22 cellular contexts compared by ENCODE assay signal in genomic region chr5:169218862-169219261, GRCh38.
DNase-seq lines count a peak whose midpoint lies in the region; TF ChIP-seq lines count a peak whose summit lies in the region.
"Had no signal": no experiment of that assay in that cellular context is flagged by ENCODE, and none has a peak within 500 bp of the region (broad histone marks: within the 10 kb centered on the region; RNA-seq: fewer than 3 reads in every experiment).

No MANE protein-coding gene starts in this region.

- TF ChIP-seq POLR2A in prostate gland (IDR thresholded peaks at IDR 0.05): no peak

- POLR2A ChIA-PET in HEK293 (lab: Yijun Ruan, JAX): no interaction called here

- H3K36me3 ChIP-seq in HEK293 (ENCODE audit: control insufficient read depth in 2 of 2, insufficient read depth in 1 of 2, low read length in 2 of 2) (no peaks in the 10 kb centered on the region), SJSA1 (no peaks in the 10 kb centered on the region), prostate gland (no peaks in the 10 kb centered on the region)
- H3K36me3 ChIP-seq: spleen had no signal

- intact Hi-C loops in prostate gland (cut with DNase I): no loop called here

- H3K27me3 ChIP-seq in SJSA1 (replicated peaks) (no peaks in the 10 kb centered on the region), prostate gland (replicated peaks; ENCODE audit: insufficient read depth) (no peaks in the 10 kb centered on the region)
- H3K27me3 ChIP-seq: spleen had no signal

- H3K27ac ChIP-seq in HEK293 (ENCODE audit: extremely low read depth, low read depth, low read length) (peak overlapping the region; percentile 38), SJSA1 (no peak overlapping the region), prostate gland (no peak overlapping the region)
- H3K27ac ChIP-seq: spleen had no signal

- peaks cover 26% of the 10 kb centered on the region for H3K4me1 ChIP-seq in HEK293 (ENCODE audit: control insufficient read depth, insufficient read depth, low read length)
- H3K4me1 ChIP-seq in SJSA1 (replicated peaks): peaks cover 29% of the 10 kb centered on the region
- H3K4me1 ChIP-seq in prostate gland (replicated peaks): no peaks in the 10 kb centered on the region
- H3K4me1 ChIP-seq: spleen had no signal

- H3K9me3 ChIP-seq in HEK293 (ENCODE audit: control insufficient read depth, insufficient read depth, low read depth, low read length) (no peaks in the 10 kb centered on the region), SJSA1 (replicated peaks) (no peaks in the 10 kb centered on the region), prostate gland (no peaks in the 10 kb centered on the region)
- H3K9me3 ChIP-seq: spleen had no signal

- TF ChIP-seq CTCF in HEK293 (tag by site-specific recombination; IDR thresholded peaks at IDR 0.05) (no peak), prostate gland (IDR thresholded peaks at IDR 0.05) (no peak)

- WGBS in prostate gland: 11% methylated on average over 4 of the region's 4 CpGs

- DNase-seq in SJSA1 (ENCODE audit: low read depth in 1 of 2, low spot score in 2 of 2): peak; percentile 60 to 64
- DNase-seq in fibroblast of the conjunctiva (ENCODE audit: low read depth): peak; percentile 17
- DNase-seq in prostate gland (ENCODE audit: low spot score): peak; percentile 11
- no peak for DNase-seq in COR-L47 (lab: John Stamatoyannopoulos, UW)
- DNase-seq in NCI-H187 treated with DMSO at 0.1 percent for 48 hours (lab: John Stamatoyannopoulos, UW): no peak
- DNase-seq in NCI-H2107 treated with DMSO at 0.1 percent for 48 hours (lab: John Stamatoyannopoulos, UW; ENCODE audit: unreplicated experiment): no peak
- DNase-seq: activated CD4-positive, alpha-beta T cell treated with anti-CD3 and anti-CD28 coated beads for 48 hours; activated naive CD4-positive, alpha-beta T cell treated with Interleukin-2 at 50 U/mL for 16 hours; activated T-cell treated with anti-CD3 and anti-CD28 coated beads, Interleukin-2, amount 50 U/mL, for 48 hours; amniotic stem cell; cortex of kidney; kidney glomerular epithelial cell; NCI-H1436 treated with DMSO at 0.1 percent for 48 hours; NCI-H510A; NK-92 treated with Interleukin-12 subunit alpha and Interleukin-12 subunit beta, amount 100 ng/mL, for 24 hours; nucleus accumbens; spleen; stimulated activated CD4-positive, alpha-beta T cell treated with anti-CD3 and anti-CD28 coated beads, Interleukin-4, amount 100 ng/mL, for 24 hours; stimulated activated naive B cell treated with anti-CD40 and anti-IgM and Interleukin-4, amounts not matched to agents 10 μg/mL and 1 μg/mL and 100 μg/mL, for 72 hours; T-helper 17 cell had no signal

- H3K4me3 ChIP-seq in HEK293 (ENCODE audit: low read depth, low read length) (no peak overlapping the region), SJSA1 (no peak overlapping the region), prostate gland (no peak overlapping the region)
- H3K4me3 ChIP-seq: GM23338, spleen had no signal

- CTCF ChIA-PET in HEK293 (lab: Yijun Ruan, JAX): interaction anchor here (1.0 kb wide), 1 partner anchor 70 kb away, joined by 5 read pairs; no protein-coding TSS in a partner anchor

TF ChIP-seq in HEK293, 187 proteins besides CTCF, POLR2A, EP300 and RAD21 (continues in another document):
- TF ChIP-seq HIC1 (tag by site-specific recombination; IDR thresholded peaks at IDR 0.05) (no peak), PATZ1 (tag by site-specific recombination; IDR thresholded peaks at IDR 0.05) (0 out of 2 replicates have a peak, but pooled peaks have one; percentile 24), FEZF1 (tag by site-specific recombination; IDR thresholded peaks at IDR 0.05) (peak; percentile 25; the same call in 1 of the 2 replicates), ZNF121 (tag by site-specific recombination; IDR thresholded peaks at IDR 0.05) (no peak), SALL2 (tag by site-specific recombination; IDR thresholded peaks at IDR 0.05; ENCODE audit: borderline replicate concordance) (no peak), ZNF366 (tag by site-specific recombination; conservative IDR thresholded peaks at IDR 0.05) (0 out of 2 replicates have a peak, but pooled peaks have one; percentile 15), ZIC2 (tag by site-specific recombination; IDR thresholded peaks at IDR 0.05) (peak; percentile 38), ZSCAN18 (tag by site-specific recombination; IDR thresholded peaks at IDR 0.05) (no peak), REST (tag by site-specific recombination; IDR thresholded peaks at IDR 0.05) (no peak)

Comparison
In these comparisons a context has a peak if more than half of its experiments do, and no peak if none do; other contexts are left out.
1. DNase-seq: peak in SJSA1 (2 of 2), fibroblast of the conjunctiva (single experiment) and prostate gland (single experiment); none in COR-L47 (single experiment), NCI-H187 treated with DMSO at 0.1 percent for 48 hours (single experiment) and NCI-H2107 treated with DMSO at 0.1 percent for 48 hours (single experiment).